Comparison of ENCODE assay signal across 21 cellular contexts in the genomic region with DNA sequence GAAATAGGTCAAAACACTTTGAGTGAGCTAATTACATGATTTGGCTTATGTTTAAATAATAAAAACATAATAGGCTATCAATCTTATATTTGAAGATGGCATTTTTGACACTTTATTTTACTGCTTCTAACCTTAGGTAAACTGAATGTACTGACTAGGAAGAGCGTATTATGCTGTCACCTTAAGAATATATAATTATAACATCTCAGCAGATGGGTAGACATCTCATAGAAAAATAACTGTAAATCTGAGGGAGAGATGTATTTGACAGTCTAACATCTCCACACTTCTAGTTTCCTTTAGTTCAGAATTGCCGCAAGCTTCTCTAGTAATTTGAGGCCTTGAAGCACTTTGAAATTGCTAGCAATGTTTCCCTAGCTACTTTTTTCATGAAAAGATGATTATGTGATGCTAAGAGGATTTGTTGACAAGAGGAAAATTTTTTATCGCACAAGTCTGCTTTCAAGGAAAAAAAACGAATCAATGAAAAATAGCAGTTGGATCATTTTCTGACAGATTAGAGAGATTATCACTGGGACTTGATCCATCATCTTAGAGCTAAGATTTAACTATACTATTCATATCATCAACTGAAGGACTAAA.
DNase-seq lines count a peak whose midpoint lies in the region; ATAC-seq, FAIRE-seq and TF ChIP-seq lines count a peak whose summit lies in the region.
"Had no signal": no experiment of that assay in that cellular context is flagged by ENCODE, and none has a peak within 500 bp of the region (broad histone marks: within the 10 kb centered on the region; RNA-seq: fewer than 3 reads in every experiment).

No MANE protein-coding gene starts in this region.

- H3K36me3 Mint-ChIP-seq in activated T-cell treated with anti-CD3 and anti-CD28 coated beads, Interleukin-2, amount 50 U/mL, for 72 hours (ENCODE audit: insufficient read depth in 2 of 2): no peaks in the 10 kb centered on the region
- H3K36me3 Mint-ChIP-seq in natural killer cell treated with Interleukin-12 subunit alpha and Interleukin-12 subunit beta and Interleukin-15 and Interleukin-18, amount 100 ng/mL, for 72 hours: no peaks in the 10 kb centered on the region
- H3K36me3 Mint-ChIP-seq: CD8-positive, alpha-beta T cell had no signal

- H3K4me1 Mint-ChIP-seq in activated T-cell treated with anti-CD3 and anti-CD28 coated beads, Interleukin-2, amount 50 U/mL, for 72 hours (ENCODE audit: low read depth): no peaks in the 10 kb centered on the region
- peaks cover 0 to 3% of the 10 kb centered on the region in 2 donors for H3K4me1 Mint-ChIP-seq in natural killer cell treated with Interleukin-12 subunit alpha and Interleukin-12 subunit beta and Interleukin-15 and Interleukin-18, amount 100 ng/mL, for 72 hours (ENCODE audit: low read depth in 2 of 2)

- no peak for DNase-seq in D721Med (ENCODE audit: insufficient read length, low spot score)
- DNase-seq in NCI-H2227 (lab: John Stamatoyannopoulos, UW; ENCODE audit: unreplicated experiment): peak; percentile 38
- peak; percentile 76 for DNase-seq in NCI-H69 (lab: John Stamatoyannopoulos, UW)
- DNase-seq in activated T-cell treated with anti-CD3 and anti-CD28 coated beads, Interleukin-2, amount 50 U/mL, for 72 hours: no peak
- no peak for DNase-seq in occipital lobe (lab: John Stamatoyannopoulos, UW)
- DNase-seq in natural killer cell treated with Interleukin-12 subunit alpha and Interleukin-12 subunit beta and Interleukin-15 and Interleukin-18, amount 100 ng/mL, for 72 hours (ENCODE audit: low spot score): no peak
- DNase-seq in kidney glomerular epithelial cell (lab: John Stamatoyannopoulos, UW): no peak
- DNase-seq: 8988T; Caco-2; Calu3; CD4-positive, alpha-beta T cell; CD8-positive, alpha-beta T cell; DMS 273 treated with DMSO at 0.1 percent for 48 hours; DMS153; DMS79; DND-41; GDM1 had no signal

- H3K27me3 Mint-ChIP-seq in activated T-cell treated with anti-CD3 and anti-CD28 coated beads, Interleukin-2, amount 50 U/mL, for 72 hours (ENCODE audit: low read depth): no peaks in the 10 kb centered on the region
- H3K27me3 Mint-ChIP-seq in natural killer cell treated with Interleukin-12 subunit alpha and Interleukin-12 subunit beta and Interleukin-15 and Interleukin-18, amount 100 ng/mL, for 72 hours: no peaks in the 10 kb centered on the region
- H3K27me3 Mint-ChIP-seq: B cell; CD4-positive, alpha-beta T cell had no signal

- H3K27ac Mint-ChIP-seq in activated T-cell treated with anti-CD3 and anti-CD28 coated beads, Interleukin-2, amount 50 U/mL, for 72 hours: no peak overlapping the region
- H3K27ac Mint-ChIP-seq in natural killer cell treated with Interleukin-12 subunit alpha and Interleukin-12 subunit beta and Interleukin-15 and Interleukin-18, amount 100 ng/mL, for 72 hours: no peak overlapping the region
- H3K27ac Mint-ChIP-seq: B cell; CD4-positive, alpha-beta T cell; CD8-positive, alpha-beta T cell had no signal

- no peak for TF ChIP-seq CTCF in D721Med (IDR thresholded peaks at IDR 0.05; ENCODE audit: insufficient read depth, missing control alignments)

- H3K9me3 Mint-ChIP-seq in activated T-cell treated with anti-CD3 and anti-CD28 coated beads, Interleukin-2, amount 50 U/mL, for 72 hours: no peaks in the 10 kb centered on the region
- no peaks in the 10 kb centered on the region for H3K9me3 Mint-ChIP-seq in natural killer cell treated with Interleukin-12 subunit alpha and Interleukin-12 subunit beta and Interleukin-15 and Interleukin-18, amount 100 ng/mL, for 72 hours
- H3K9me3 Mint-ChIP-seq: CD4-positive, alpha-beta T cell; CD8-positive, alpha-beta T cell had no signal

- no peak overlapping the region for H3K4me3 Mint-ChIP-seq in activated T-cell treated with anti-CD3 and anti-CD28 coated beads, Interleukin-2, amount 50 U/mL, for 72 hours
- no peak overlapping the region for H3K4me3 Mint-ChIP-seq in natural killer cell treated with Interleukin-12 subunit alpha and Interleukin-12 subunit beta and Interleukin-15 and Interleukin-18, amount 100 ng/mL, for 72 hours
- H3K4me3 Mint-ChIP-seq: B cell; CD4-positive, alpha-beta T cell; CD8-positive, alpha-beta T cell had no signal

- FAIRE-seq in D721Med (lab: Jason Lieb, UNC): peak; percentile 85
- FAIRE-seq: GM12878, GM12892, GM18507 had no signal

- ATAC-seq in activated T-cell treated with anti-CD3 and anti-CD28 coated beads, Interleukin-2, amount 50 U/mL, for 72 hours (replicated peaks in 1 of 2): no peak
- ATAC-seq in natural killer cell treated with Interleukin-12 subunit alpha and Interleukin-12 subunit beta and Interleukin-15 and Interleukin-18, amount 100 ng/mL, for 72 hours: no peak
- ATAC-seq: CD8-positive, alpha-beta T cell; GM12878 had no signal

Comparison
In these comparisons a context has a peak if more than half of its experiments do, and no peak if none do; other contexts are left out.
1. DNase-seq: peak in NCI-H2227 (single experiment) and NCI-H69 (single experiment); none in D721Med (single experiment), activated T-cell treated with anti-CD3 and anti-CD28 coated beads, Interleukin-2, amount 50 U/mL, for 72 hours (0 of 2), occipital lobe (single experiment), natural killer cell treated with Interleukin-12 subunit alpha and Interleukin-12 subunit beta and Interleukin-15 and Interleukin-18, amount 100 ng/mL, for 72 hours (single experiment) and kidney glomerular epithelial cell (single experiment).